19 cellular contexts compared by ENCODE assay signal in the genomic region with DNA sequence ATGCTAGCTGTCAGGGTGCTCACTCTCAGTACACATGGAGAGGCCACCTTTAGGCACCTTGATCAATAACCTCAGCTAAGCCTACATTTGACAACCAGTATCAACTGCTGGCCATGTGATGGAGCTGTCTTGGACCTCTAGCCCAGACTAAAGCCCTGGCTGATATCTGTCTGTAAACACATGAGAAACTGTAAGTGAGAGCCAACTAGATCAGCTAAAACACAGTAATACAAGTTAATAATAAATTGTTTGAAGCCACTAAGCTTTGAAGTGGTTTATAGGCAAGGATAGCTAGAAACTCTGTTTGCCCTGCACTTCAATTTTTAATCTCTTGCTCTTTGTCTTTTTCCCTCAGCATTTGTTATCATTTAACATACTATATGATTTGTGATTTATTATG.
A peak's percentile ranks its signal among the peaks of the same experiment; 100 is the strongest.
DNase-seq lines count a peak whose midpoint lies in the region; ATAC-seq, FAIRE-seq and TF ChIP-seq lines count a peak whose summit lies in the region.
"Had no signal": no experiment of that assay in that cellular context is flagged by ENCODE, and none has a peak within 500 bp of the region (broad histone marks: within the 10 kb centered on the region; RNA-seq: fewer than 3 reads in every experiment).

No MANE protein-coding gene starts in this region.

- no peaks in the 10 kb centered on the region for H4K20me1 ChIP-seq in H1 (replicated peaks in 1 of 2; ENCODE audit: control insufficient read depth in 1 of 2, insufficient read depth in 2 of 2, low read length in 2 of 2)

- H2BK12ac ChIP-seq in H1 (ENCODE audit: low read depth, low read length): no peak overlapping the region

- TF ChIP-seq POLR2A in H1 (IDR thresholded peaks at IDR 0.05; ENCODE audit: control extremely low read depth in 1 of 2, low read depth in 2 of 2, low read length in 2 of 2): no peak

- no peak overlapping the region for H3K27ac ChIP-seq in H1 (ENCODE audit: low read depth, low read length)
- H3K27ac ChIP-seq: KMS-11 had no signal

- no peaks in the 10 kb centered on the region for H3K27me3 ChIP-seq in H1 (replicated peaks in 1 of 4; ENCODE audit: control insufficient read depth in 3 of 4, extremely low read depth in 1 of 4, insufficient read depth in 3 of 4, low read length in 3 of 4)
- no peaks in the 10 kb centered on the region for H3K27me3 ChIP-seq in MG63

- CTCF ChIA-PET in H1 (lab: Charles Lee; ENCODE audit: partially characterized antibody): interaction anchor here (1.2 kb wide), 1 partner anchor 74 kb away, joined by 3 read pairs; no protein-coding TSS in a partner anchor

- peak overlapping the region; percentile 98; the same call in 1 of the 2 replicates for H2BK20ac ChIP-seq in H1 (ENCODE audit: low read length)

- no peak for TF ChIP-seq CTCF in H1 (IDR thresholded peaks at IDR 0.05; ENCODE audit: control extremely low read depth in 1 of 3, insufficient read depth in 1 of 3, low read depth in 1 of 3, low read length in 3 of 3)

- ATAC-seq in GM18861 (IDR thresholded peaks at IDR 0.05; ENCODE audit: unreplicated experiment) (peak; percentile 64), GM19025 (IDR thresholded peaks at IDR 0.05; ENCODE audit: low read depth, unreplicated experiment) (peak; percentile 57), HG03108 (IDR thresholded peaks at IDR 0.05; ENCODE audit: unreplicated experiment) (peak; percentile 58)
- ATAC-seq: HCT116, HepG2 had no signal

- no peak overlapping the region for H2BK5ac ChIP-seq in H1 (ENCODE audit: low read depth, low read length)

- H3K9me3 ChIP-seq in H1 (ENCODE audit: insufficient read depth in 2 of 2, low read depth in 1 of 2, low read length in 1 of 2) (peaks cover 6 to 9% of the 10 kb centered on the region in 2 experiments; a peak in 3 of 4 replicates), MG63 (no peaks in the 10 kb centered on the region)

- H4K91ac ChIP-seq in H1 (replicated peaks; ENCODE audit: insufficient read length, low read length): peak overlapping the region; percentile 2

- H3K56ac ChIP-seq in H1 (replicated peaks; ENCODE audit: insufficient read length, low read depth, low read length): no peak overlapping the region

- H3K4me2 ChIP-seq in H1 (ENCODE audit: insufficient read depth in 1 of 2, low read depth in 2 of 2, low read length in 2 of 2): no peak overlapping the region
- H3K4me2 ChIP-seq: KMS-11 had no signal

- FAIRE-seq in H1 (lab: Jason Lieb, UNC): no peak
- FAIRE-seq: G401.6, GM12892, H54, HepG2, HTR-8/SVneo had no signal

- no peak overlapping the region for H2AFZ ChIP-seq in H1 (ENCODE audit: low read length)

- no peak overlapping the region for H3K14ac ChIP-seq in H1 (ENCODE audit: insufficient read length)

- TF ChIP-seq EP300 in H1 (IDR thresholded peaks at IDR 0.05; ENCODE audit: borderline replicate concordance in 1 of 2, low read depth in 2 of 2, low read length in 2 of 2): no peak

- H3K79me1 ChIP-seq in H1 (ENCODE audit: low read depth, low read length): no peaks in the 10 kb centered on the region

- H3K4me3 ChIP-seq in H1 (ENCODE audit: extremely low read depth in 1 of 4, insufficient read depth in 2 of 4, low read depth in 3 of 4, low read length in 4 of 4) (no peak overlapping the region), MG63 (no peak overlapping the region)

- DNase-seq in H1 (ENCODE audit: low read depth in 1 of 2, low spot score in 2 of 2): no peak
- no peak for DNase-seq in SKM-1 (lab: John Stamatoyannopoulos, UW; ENCODE audit: unreplicated experiment)
- no peak for DNase-seq in MG63
- DNase-seq in hippocampal formation (lab: John Stamatoyannopoulos, UW): no peak
- DNase-seq: C1 segment of cervical spinal cord; Calu3; CD4-positive, alpha-beta T cell; DMS 273 treated with DMSO at 0.1 percent for 48 hours; DMS79 had no signal

- no peaks in the 10 kb centered on the region for H3K79me2 ChIP-seq in H1 (ENCODE audit: control insufficient read depth in 1 of 2, insufficient read depth in 2 of 2, low read length in 2 of 2)

- H2BK120ac ChIP-seq in H1 (replicated peaks; ENCODE audit: low read depth, low read length): peak overlapping the region; percentile 97

- no peaks in the 10 kb centered on the region for H3K23me2 ChIP-seq in H1 (ENCODE audit: low read depth, low read length)

- no peak overlapping the region for H3K23ac ChIP-seq in H1 (ENCODE audit: insufficient read length)

- H3K4me1 ChIP-seq in H1 (replicated peaks in 1 of 4; ENCODE audit: control insufficient read depth in 3 of 4, insufficient read depth in 4 of 4, low read length in 3 of 4): peaks cover 0 to 4% (median 2%) of the 10 kb centered on the region in 4 experiments; a peak in 2 of 7 replicates

- H4K8ac ChIP-seq in H1 (ENCODE audit: extremely low read depth, insufficient read depth, low read length): no peak overlapping the region

- H3K18ac ChIP-seq in H1 (ENCODE audit: extremely low read depth, low read length): no peak overlapping the region

- H2BK15ac ChIP-seq in H1 (ENCODE audit: low read length): no peak overlapping the region

- H3K36me3 ChIP-seq in H1 (ENCODE audit: control insufficient read depth in 2 of 4, insufficient read depth in 4 of 4, low read length in 3 of 4): no peaks in the 10 kb centered on the region; a peak in 1 of 8 replicates
- no peaks in the 10 kb centered on the region for H3K36me3 ChIP-seq in MG63

- H3K4ac ChIP-seq in H1 (replicated peaks; ENCODE audit: insufficient read length, low read depth, low read length): peak overlapping the region; percentile 32

- POLR2A ChIA-PET in H1 (lab: Charles Lee; ENCODE audit: partially characterized antibody): no interaction called here

- no peak for TF ChIP-seq RAD21 in H1 (IDR thresholded peaks at IDR 0.05 in 1 of 2, conservative IDR thresholded peaks at IDR 0.05 in 1 of 2; ENCODE audit: low read depth in 2 of 2, low read length in 2 of 2)

- no peak overlapping the region; the same call in 1 of the 2 replicates for H2AK5ac ChIP-seq in H1 (ENCODE audit: low read depth, low read length)

- H3K9ac ChIP-seq in H1 (replicated peaks in 1 of 4; ENCODE audit: extremely low read depth in 1 of 4, low read depth in 3 of 4, low read length in 3 of 4): no peak overlapping the region
- H3K9ac ChIP-seq: KMS-11 had no signal

- H4K5ac ChIP-seq in H1 (ENCODE audit: insufficient read length, low read depth, low read length): no peak overlapping the region

TF ChIP-seq in H1, 55 proteins besides CTCF, POLR2A, EP300 and RAD21 (continues in another document):
- TF ChIP-seq PHF8 (conservative IDR thresholded peaks at IDR 0.05; ENCODE audit: low read depth, low read length) (no peak), RFX5 (IDR thresholded peaks at IDR 0.05; ENCODE audit: borderline replicate concordance, low read depth, low read length) (no peak), RXRA (IDR thresholded peaks at IDR 0.05; ENCODE audit: insufficient read depth, low read depth, low read length) (no peak), MAFK (IDR thresholded peaks at IDR 0.05; ENCODE audit: low read depth, low read length) (no peak), YY1 (IDR thresholded peaks at IDR 0.05; ENCODE audit: low read depth, low read length) (no peak), KDM5A (IDR thresholded peaks at IDR 0.05; ENCODE audit: low read length) (no peak), HDAC2 (IDR thresholded peaks at IDR 0.05; ENCODE audit: borderline replicate concordance in 1 of 2, low read depth in 2 of 2, low read length in 2 of 2) (no peak), KDM1A (IDR thresholded peaks at IDR 0.05; ENCODE audit: borderline replicate concordance, low read length) (no peak)
- TF ChIP-seq, protein P1, sequence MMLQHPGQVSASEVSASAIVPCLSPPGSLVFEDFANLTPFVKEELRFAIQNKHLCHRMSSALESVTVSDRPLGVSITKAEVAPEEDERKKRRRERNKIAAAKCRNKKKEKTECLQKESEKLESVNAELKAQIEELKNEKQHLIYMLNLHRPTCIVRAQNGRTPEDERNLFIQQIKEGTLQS (IDR thresholded peaks at IDR 0.05; ENCODE audit: insufficient read depth, low read depth, low read length): no peak
